8 cellular contexts compared by ENCODE assay signal in genomic region chr2:121650554-121650930, GRCh38. TPM values are rescaled to one million over a fixed set of nuclear protein-coding genes. Genes with fewer than 3 reads are reported as not detected.
DNase-seq lines count a peak whose midpoint lies in the region; ATAC-seq, FAIRE-seq and TF ChIP-seq lines count a peak whose summit lies in the region.

No MANE protein-coding gene starts in this region.

- peak overlapping the region; percentile 85 for H3K4me3 ChIP-seq in astrocyte of the cerebellum (ENCODE audit: low read depth, low read length)
- peak overlapping the region; percentile 71 to 96 (median 95) for H3K4me3 ChIP-seq in HepG2 (replicated peaks in 1 of 3; ENCODE audit: insufficient read depth in 1 of 3, low read depth in 2 of 3, low read length in 3 of 3)
- H3K4me3 ChIP-seq in thoracic aorta: peak overlapping the region; percentile 99

- TF ChIP-seq CTCF in astrocyte of the cerebellum (IDR thresholded peaks at IDR 0.05; ENCODE audit: low read depth, low read length, missing control alignments) (no peak), HepG2 (CRISPR knock-in tag; IDR thresholded peaks at IDR 0.05) (no peak), thoracic aorta (IDR thresholded peaks at IDR 0.05) (no peak)

- peaks cover 45% of the 10 kb centered on the region for H3K4me1 ChIP-seq in HepG2 (ENCODE audit: insufficient read depth, low read length)
- peaks cover 13 to 35% of the 10 kb centered on the region in 2 donors for H3K4me1 ChIP-seq in thoracic aorta (ENCODE audit: control insufficient read depth in 1 of 2, low read depth in 2 of 2)

- H3K9me3 ChIP-seq in HepG2 (ENCODE audit: low read length): no peaks in the 10 kb centered on the region
- no peaks in the 10 kb centered on the region for H3K9me3 ChIP-seq in thoracic aorta

- TF ChIP-seq POLR2A in HepG2 (IDR thresholded peaks at IDR 0.05; ENCODE audit: insufficient read depth in 1 of 2, low read depth in 2 of 2, low read length in 2 of 2): no peak

- TF ChIP-seq EP300 in HepG2 (IDR thresholded peaks at IDR 0.05; ENCODE audit: low read depth in 2 of 2, low read length in 2 of 2): no peak
- no peak for TF ChIP-seq EP300 in HepG2 (CRISPR knock-in tag; IDR thresholded peaks at IDR 0.05; ENCODE audit: borderline replicate concordance)

- no peak for FAIRE-seq in HepG2 (lab: Jason Lieb, UNC)

- CTCF ChIA-PET in HepG2 (lab: Yijun Ruan, JAX; ENCODE audit: low intra/inter-chr PET ratio, low total read pairs): no interaction called here

- peak overlapping the region; percentile 99 for H3K27ac ChIP-seq in HepG2 (ENCODE audit: extremely low read length, insufficient read depth, low read length)
- peak overlapping the region; percentile 96 to 97 for H3K27ac ChIP-seq in thoracic aorta

- peak overlapping the region; percentile 99 for H3K9ac ChIP-seq in HepG2 (ENCODE audit: insufficient read depth, low read depth, low read length)

- intact Hi-C loops in HepG2 (cut with micrococcal nuclease; ENCODE audit: unreplicated experiment): no loop called here

- H3K36me3 ChIP-seq in HepG2 (replicated peaks in 1 of 2; ENCODE audit: control insufficient read depth in 1 of 2, insufficient read depth in 2 of 2, low read length in 2 of 2) (no peaks in the 10 kb centered on the region), thoracic aorta (no peaks in the 10 kb centered on the region)

- peaks cover 54% of the 10 kb centered on the region for H3K79me2 ChIP-seq in HepG2 (ENCODE audit: insufficient read depth, low read length)

- H4K20me1 ChIP-seq in HepG2 (ENCODE audit: insufficient read depth, low read length): no peaks in the 10 kb centered on the region

- in situ Hi-C loops in astrocyte of the cerebellum (cut with HindIII; ENCODE audit: low sequenced_read_pairs): no loop called here
- in situ Hi-C loops in HepG2 (cut with HindIII; ENCODE audit: extremely low pct_ligation_motif_present, low pct_unique_long_range_greater_than_20kb): no loop called here

- no TSS peak for BruUV-seq in HepG2 (replicated peaks; lab: Mats Ljungman, UMichigan)

- H2AFZ ChIP-seq in HepG2 (ENCODE audit: low read length): no peak overlapping the region

- DNase-seq in NCI-H82 (lab: John Stamatoyannopoulos, UW): peak; percentile 67
- DNase-seq in NCI-H82 treated with DMSO at 0.1 percent for 48 hours (lab: John Stamatoyannopoulos, UW; ENCODE audit: unreplicated experiment): no peak
- peak; percentile 74 for DNase-seq in NAMALWA (ENCODE audit: low spot score)
- DNase-seq in astrocyte of the cerebellum (ENCODE audit: low read depth): no peak
- no peak for DNase-seq in HepG2 (ENCODE audit: low spot score)
- no peak for DNase-seq in thoracic aorta (ENCODE audit: low spot score)
- no peak for DNase-seq in GM19240 (ENCODE audit: insufficient read length, low spot score)

- ATAC-seq in HepG2 (0 out of 3 replicates have a peak, but pooled peaks have one; percentile 1), thoracic aorta (ENCODE audit: insufficient number of reproducible peaks, low FRiP score, low read depth) (no peak), GM19023 (IDR thresholded peaks at IDR 0.05; ENCODE audit: unreplicated experiment) (no peak)

- peak overlapping the region; percentile 92 for H3K4me2 ChIP-seq in HepG2 (ENCODE audit: low read depth, low read length)

- TF ChIP-seq RAD21 in HepG2 (CRISPR knock-in tag; IDR thresholded peaks at IDR 0.05): no peak

- H3K27me3 ChIP-seq in HepG2 (ENCODE audit: control insufficient read depth in 1 of 2, insufficient read depth in 2 of 2, low read length in 2 of 2) (no peaks in the 10 kb centered on the region; a peak in 2 of 5 replicates), thoracic aorta (replicated peaks; ENCODE audit: insufficient read depth) (no peaks in the 10 kb centered on the region)

- WGBS in HepG2 (ENCODE audit: low lambda C conversion rate): under 1% methylated on average over 12 of the region's 12 CpGs

- POLR2A ChIA-PET in HepG2 (lab: Yijun Ruan, JAX): interaction anchor here (1.1 to 4.4 kb wide), 12 partner anchors 9 to 131 kb away, joined by 4 to 119 read pairs (median 12); partner anchors contain the start of gene RNU4ATAC

TF ChIP-seq in HepG2, 621 proteins besides CTCF, POLR2A, EP300 and RAD21 (continues in another document):
- no peak for TF ChIP-seq FOXP4 (CRISPR knock-in tag; IDR thresholded peaks at IDR 0.05)
- no peak for TF ChIP-seq ZNF83 (CRISPR knock-in tag; IDR thresholded peaks at IDR 0.05; ENCODE audit: borderline replicate concordance)
- TF ChIP-seq CBX5 (CRISPR knock-in tag; IDR thresholded peaks at IDR 0.05; ENCODE audit: borderline replicate concordance): no peak
- no peak for TF ChIP-seq E2F2 (CRISPR knock-in tag; IDR thresholded peaks at IDR 0.05; ENCODE audit: borderline replicate concordance)
- no peak for TF ChIP-seq ZNF576 (CRISPR knock-in tag; IDR thresholded peaks at IDR 0.05)
- TF ChIP-seq TBX3 (IDR thresholded peaks at IDR 0.05; ENCODE audit: borderline replicate concordance): no peak
- no peak for TF ChIP-seq THAP11 (CRISPR knock-in tag; IDR thresholded peaks at IDR 0.05)
- TF ChIP-seq, protein P1, sequence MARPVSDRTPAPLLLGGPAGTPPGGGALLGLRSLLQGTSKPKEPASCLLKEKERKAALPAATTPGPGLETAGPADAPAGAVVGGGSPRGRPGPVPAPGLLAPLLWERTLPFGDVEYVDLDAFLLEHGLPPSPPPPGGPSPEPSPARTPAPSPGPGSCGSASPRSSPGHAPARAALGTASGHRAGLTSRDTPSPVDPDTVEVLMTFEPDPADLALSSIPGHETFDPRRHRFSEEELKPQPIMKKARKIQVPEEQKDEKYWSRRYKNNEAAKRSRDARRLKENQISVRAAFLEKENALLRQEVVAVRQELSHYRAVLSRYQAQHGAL (CRISPR knock-in tag; IDR thresholded peaks at IDR 0.05; ENCODE audit: not compliant biosample characterization): no peak

RNA-seq across cellular contexts. Expression of gene CLASP1, which starts 1.3 kb away (rescaled TPM):
- total RNA-seq in HepG2 (2016; rRNA removed; fragmentation: Illumina TruSeq; extraction: Trizol) (47.9 and 63.6 TPM in 2 replicates), thoracic aorta (100 to 1,000 TPM in 1 of 2 donors, 10 to 100 TPM in 1; 69.7 to 113 TPM)
- total RNA-seq in HepG2 (2016; cell fraction: cytosol; rRNA removed; fragmentation: Illumina TruSeq; extraction: Trizol; ENCODE audit: low read depth): 24.7 and 26.3 TPM in 2 replicates
- total RNA-seq in HepG2 (2016; cell fraction: insoluble cytoplasmic fraction; rRNA removed; fragmentation: Illumina TruSeq; extraction: Trizol): 46.4 and 58.7 TPM in 2 replicates
- 21.5 and 29.4 TPM in 2 replicates for total RNA-seq in HepG2 (2016; cell fraction: membrane; rRNA removed; fragmentation: Illumina TruSeq; extraction: Trizol)
- total RNA-seq in HepG2 (2016; cell fraction: nucleus; rRNA removed; fragmentation: Illumina TruSeq; extraction: Trizol): 111 and 117 TPM in 2 replicates
- 9.4 and 11.7 TPM in 2 replicates for polyA plus RNA-seq in HepG2 (2011; rRNA removed)
- 4.0 and 4.5 TPM in 2 replicates for polyA plus RNA-seq in HepG2 (2011; cell fraction: cytosol; rRNA removed)
- polyA plus RNA-seq in HepG2 (2011; cell fraction: nucleus; rRNA removed): 52.6 and 54.9 TPM in 2 replicates
- polyA plus RNA-seq in HepG2 (2012): 33.3 and 40.1 TPM in 2 replicates
- polyA plus RNA-seq in HepG2 (2016; cell fraction: cytosol; fragmentation: Illumina TruSeq; extraction: Trizol; ENCODE audit: low read depth): 0.78 and 1.2 TPM in 2 replicates
- polyA plus RNA-seq in HepG2 (2016; cell fraction: insoluble cytoplasmic fraction; fragmentation: Illumina TruSeq; extraction: Trizol; ENCODE audit: low read depth): 21.9 and 26.0 TPM in 2 replicates
- polyA plus RNA-seq in HepG2 (2016; cell fraction: membrane; fragmentation: Illumina TruSeq; extraction: Trizol; ENCODE audit: low read depth): 3.2 and 4.0 TPM in 2 replicates
- 56.7 and 58.9 TPM in 2 replicates for polyA plus RNA-seq in HepG2 (2016; cell fraction: nucleus; fragmentation: Illumina TruSeq; extraction: Trizol; ENCODE audit: insufficient read depth, low read depth)
- polyA minus RNA-seq in HepG2 (2011; rRNA and poly(A)+ RNA removed; ENCODE audit: low replicate concordance): 22.8 and 49.1 TPM in 2 replicates
- polyA minus RNA-seq in HepG2 (2011; cell fraction: cytosol; rRNA and poly(A)+ RNA removed): 20.9 and 21.4 TPM in 2 replicates
- 240 and 255 TPM in 2 replicates for polyA minus RNA-seq in HepG2 (2011; cell fraction: nucleus; rRNA and poly(A)+ RNA removed)

Comparison
In these comparisons a context has a peak if more than half of its experiments do, and no peak if none do; other contexts are left out.
1. DNase-seq: peak in NCI-H82 (single experiment) and NAMALWA (single experiment); none in NCI-H82 treated with DMSO at 0.1 percent for 48 hours (single experiment), astrocyte of the cerebellum (single experiment), HepG2 (single experiment), thoracic aorta (single experiment) and GM19240 (single experiment).
2. Peak in every context shown above with its lines, with median percentiles within 50 percentile points of each other: H3K4me3 ChIP-seq.